33 cellular contexts compared by ENCODE assay signal in genomic region chr1:100019220-100019619, GRCh38. TPM values are rescaled to one million over a fixed set of nuclear protein-coding genes. Genes with fewer than 3 reads are reported as not detected.
DNase-seq lines count a peak whose midpoint lies in the region; ATAC-seq, FAIRE-seq and TF ChIP-seq lines count a peak whose summit lies in the region.
"Had no signal": no experiment of that assay in that cellular context is flagged by ENCODE, and none has a peak within 500 bp of the region (broad histone marks: within the 10 kb centered on the region; RNA-seq: fewer than 3 reads in every experiment).

No MANE protein-coding gene starts in this region.

- TF ChIP-seq POLR2A in GM12878 (IDR thresholded peaks at IDR 0.05; ENCODE audit: low read depth, low read length) = no peak
- no peak for TF ChIP-seq POLR2A in K562 (conservative IDR thresholded peaks at IDR 0.05)

- H3K9me3 ChIP-seq in HEK293 (ENCODE audit: control insufficient read depth, insufficient read depth, low read depth, low read length) (no peaks in the 10 kb centered on the region), GM12878 (replicated peaks; ENCODE audit: control insufficient read depth, insufficient read depth, low read length) (no peaks in the 10 kb centered on the region), K562 (replicated peaks; ENCODE audit: control insufficient read depth, insufficient read depth, low read depth, low read length) (no peaks in the 10 kb centered on the region)
- H3K9me3 ChIP-seq: A549; BE2C; BLaER1; BLaER1 treated with 17β-estradiol and CSF1 and Interleukin-3, amounts not matched to agents 10 nM and 100 nM; Caco-2 had no signal

- ATAC-seq in GM12878 (no peak), K562 (no peak), esophagus mucosa (no peak)
- ATAC-seq: A549; CD8-positive, alpha-beta T cell had no signal

- H3K79me2 ChIP-seq in GM12878 (ENCODE audit: control insufficient read depth, insufficient read depth, low read length) (no peaks in the 10 kb centered on the region), K562 (ENCODE audit: control insufficient read depth, insufficient read depth, low read length) (no peaks in the 10 kb centered on the region)

- H3K4me2 ChIP-seq in GM12878 (ENCODE audit: control insufficient read depth, insufficient read depth) = no peak overlapping the region
- no peak overlapping the region for H3K4me2 ChIP-seq in K562 (ENCODE audit: insufficient read depth, low read length)
- H3K4me2 ChIP-seq: A549; BLaER1; BLaER1 treated with 17β-estradiol and CSF1 and Interleukin-3, amounts not matched to agents 10 nM and 100 nM had no signal

- POLR2A ChIA-PET in HEK293 (lab: Yijun Ruan, JAX) (no interaction called here), GM12878 (lab: Charles Lee) (interaction anchor here (0.7 kb wide), 1 partner anchor 49 kb away, joined by 3 read pairs; the partner anchor contains the start of gene SLC35A3), K562 (lab: Yijun Ruan, JAX) (interaction anchor here (0.6 to 1.6 kb wide), 2 partner anchors 9 to 52 kb away, joined by 3 read pairs; no protein-coding TSS in a partner anchor)

- SMC1A ChIA-PET in GM12878 (lab: Charles Lee; ENCODE audit: uncharacterized antibody, unreplicated experiment) = no interaction called here

- intact Hi-C loops in GM12878 (cut with micrococcal nuclease; ENCODE audit: unreplicated experiment) (no loop called here), K562 (cut with micrococcal nuclease) (no loop called here)

- no peaks in the 10 kb centered on the region for H4K20me1 ChIP-seq in GM12878 (ENCODE audit: control insufficient read depth, insufficient read depth)
- no peaks in the 10 kb centered on the region for H4K20me1 ChIP-seq in K562 (replicated peaks; ENCODE audit: control insufficient read depth, insufficient read depth, low read length)
- H4K20me1 ChIP-seq: BLaER1; BLaER1 treated with 17β-estradiol and CSF1 and Interleukin-3, amounts not matched to agents 10 nM and 100 nM had no signal

- TF ChIP-seq CTCF in HEK293 (tag by site-specific recombination; IDR thresholded peaks at IDR 0.05) = no peak
- TF ChIP-seq CTCF in GM12878 (IDR thresholded peaks at IDR 0.05 in 2 of 3, conservative IDR thresholded peaks at IDR 0.05 in 1 of 3; ENCODE audit: control insufficient read depth in 2 of 3, extremely low read depth in 1 of 3, insufficient read depth in 1 of 3, low read depth in 3 of 3, low read length in 3 of 3) = no peak
- TF ChIP-seq CTCF in K562 (IDR thresholded peaks at IDR 0.05 in 2 of 3, conservative IDR thresholded peaks at IDR 0.05 in 1 of 3; ENCODE audit: insufficient read depth in 2 of 3, low read depth in 1 of 3, low read length in 3 of 3) = no peak

- H3K4me1 ChIP-seq in HEK293 (ENCODE audit: control insufficient read depth, insufficient read depth, low read length) (no peaks in the 10 kb centered on the region), GM12878 (ENCODE audit: control insufficient read depth, insufficient read depth, low read length) (no peaks in the 10 kb centered on the region), K562 (replicated peaks in 1 of 2; ENCODE audit: control insufficient read depth in 2 of 2, insufficient read depth in 2 of 2, low read length in 2 of 2) (no peaks in the 10 kb centered on the region)
- H3K4me1 ChIP-seq: A549; BLaER1; BLaER1 treated with 17β-estradiol and CSF1 and Interleukin-3, amounts not matched to agents 10 nM and 100 nM; Caco-2 had no signal

- H3K4me3 ChIP-seq in HEK293 (ENCODE audit: low read depth, low read length) (no peak overlapping the region), GM12878 (no peak overlapping the region), K562 (no peak overlapping the region)
- H3K4me3 ChIP-seq: A549; BLaER1; BLaER1 treated with 17β-estradiol and CSF1 and Interleukin-3, amounts not matched to agents 10 nM and 100 nM had no signal

- CTCF ChIA-PET in HEK293 (lab: Yijun Ruan, JAX) = interaction anchor here (0.8 kb wide), 1 partner anchor 372 kb away, joined by 5 read pairs; no protein-coding TSS in a partner anchor
- CTCF ChIA-PET in GM12878 (lab: Yijun Ruan, JAX) = no interaction called here
- CTCF ChIA-PET in K562 (lab: Yijun Ruan, JAX; ENCODE audit: low intra/inter-chr PET ratio) = no interaction called here

- RAD21 ChIA-PET in GM12878 (lab: Charles Lee; ENCODE audit: unreplicated experiment) = no interaction called here

- no peak for FAIRE-seq in GM12878 (lab: Jason Lieb, UNC)
- FAIRE-seq in K562 (lab: Jason Lieb, UNC) = no peak
- FAIRE-seq: A204.1, A549, D721Med had no signal

- TF ChIP-seq EP300 in GM12878 (IDR thresholded peaks at IDR 0.05; ENCODE audit: borderline replicate concordance in 1 of 2, control insufficient read depth in 1 of 2, low read depth in 2 of 2, low read length in 2 of 2) = no peak
- no peak for TF ChIP-seq EP300 in K562 (IDR thresholded peaks at IDR 0.05; ENCODE audit: low read length)

- 100% methylated on average over 1 of the region's 1 CpG for WGBS in GM12878 (ENCODE audit: insufficient coverage, insufficient replicate concordance, low lambda C conversion rate, missing lambda C conversion rate)
- 28% methylated on average over 1 of the region's 1 CpG for WGBS in K562 (ENCODE audit: insufficient coverage, low coverage, missing lambda C conversion rate)

- H3K9ac ChIP-seq in GM12878 (ENCODE audit: control insufficient read depth, insufficient read depth, low read length) (no peak overlapping the region), K562 (ENCODE audit: insufficient read depth in 1 of 2, low read depth in 2 of 2, low read length in 2 of 2) (no peak overlapping the region)
- H3K9ac ChIP-seq: BLaER1; BLaER1 treated with 17β-estradiol and CSF1 and Interleukin-3, amounts not matched to agents 10 nM and 100 nM had no signal

- H3K27me3 ChIP-seq in GM12878 (replicated peaks in 1 of 2; ENCODE audit: control insufficient read depth in 2 of 2, insufficient read depth in 2 of 2, low read length in 1 of 2) = no peaks in the 10 kb centered on the region
- no peaks in the 10 kb centered on the region for H3K27me3 ChIP-seq in K562 (ENCODE audit: control insufficient read depth in 2 of 2, insufficient read depth in 2 of 2, low read length in 2 of 2)
- H3K27me3 ChIP-seq: BE2C; BLaER1; BLaER1 treated with 17β-estradiol and CSF1 and Interleukin-3, amounts not matched to agents 10 nM and 100 nM had no signal

- H3K36me3 ChIP-seq in HEK293 (ENCODE audit: control insufficient read depth in 2 of 2, insufficient read depth in 1 of 2, low read length in 2 of 2) = peaks cover 0 to 3% of the 10 kb centered on the region in 2 experiments; a peak in 2 of 3 replicates
- peaks cover 0 to 2% of the 10 kb centered on the region in 2 experiments; a peak in 2 of 4 replicates for H3K36me3 ChIP-seq in GM12878 (ENCODE audit: control insufficient read depth in 2 of 2, insufficient read depth in 2 of 2, low read length in 1 of 2)
- peaks cover 6% of the 10 kb centered on the region; the same call in 2 of the 3 replicates for H3K36me3 ChIP-seq in K562 (ENCODE audit: control insufficient read depth, insufficient read depth, low read length)
- H3K36me3 ChIP-seq: BE2C had no signal

- no peak for TF ChIP-seq RAD21 in GM12878 (IDR thresholded peaks at IDR 0.05; ENCODE audit: insufficient read depth, low read depth, low read length)
- no peak for TF ChIP-seq RAD21 in K562 (CRISPR knock-in tag; conservative IDR thresholded peaks at IDR 0.05 in 1 of 2, IDR thresholded peaks at IDR 0.05 in 1 of 2)

- BruUV-seq in GM12878 (replicated peaks; lab: Mats Ljungman, UMichigan) = no TSS peak
- BruUV-seq in K562 (replicated peaks; lab: Mats Ljungman, UMichigan) = no TSS peak

- H3K9me1 ChIP-seq in K562 (ENCODE audit: control insufficient read depth, insufficient read depth, low read length) = no peaks in the 10 kb centered on the region

- in situ Hi-C loops in GM12878 (cut with MboI) (no loop called here), K562 (cut with MboI) (no loop called here)

- H2AFZ ChIP-seq in GM12878 (ENCODE audit: control insufficient read depth, low read depth, low read length) = no peak overlapping the region
- H2AFZ ChIP-seq in K562 (ENCODE audit: low read depth, low read length) = no peak overlapping the region

- H3K27ac ChIP-seq in HEK293 (ENCODE audit: extremely low read depth, low read depth, low read length) = no peak overlapping the region
- H3K27ac ChIP-seq in GM12878 (ENCODE audit: control insufficient read depth, insufficient read depth) = no peak overlapping the region
- H3K27ac ChIP-seq in K562 (ENCODE audit: extremely low read depth, low read depth, low read length) = no peak overlapping the region
- H3K27ac ChIP-seq: 22Rv1; A549; BLaER1; BLaER1 treated with 17β-estradiol and CSF1 and Interleukin-3, amounts not matched to agents 10 nM and 100 nM; C4-2B had no signal

- DNase-seq in GM12878 (ENCODE audit: low read depth, low spot score) (no peak), K562 (ENCODE audit: extremely low read depth in 1 of 4, low spot score in 3 of 4) (no peak), SW480 (ENCODE audit: low spot score) (no peak)
- no peak for DNase-seq in activated CD4-positive, alpha-beta T cell treated with anti-CD3 and anti-CD28 coated beads, Interleukin-2, amount 50 U/mL, for 48 hours
- DNase-seq: 8988T; ACHN; AML-193; BE2C; C1 segment of cervical spinal cord; Caco-2; Calu3; CD4-positive, alpha-beta memory T cell; CD4-positive, alpha-beta T cell; CD4-positive, CD25-positive, alpha-beta regulatory T cell; CD8-positive, alpha-beta memory T cell; CD8-positive, alpha-beta T cell; COR-L47; DMS 273 treated with DMSO at 0.1 percent for 48 hours; DMS153; DMS53; DMS79; DMS79 treated with DMSO at 0.1 percent for 48 hours; DND-41; EL had no signal

RNA-seq across cellular contexts. Expression of gene SLC35A3, which starts 49.4 kb away (rescaled TPM):
- total RNA-seq in GM12878 (2013; cell fraction: nucleolus; rRNA removed) = 69.9 and 77.4 TPM in 2 replicates
- total RNA-seq in GM12878 (2014; rRNA removed) (24.3 and 25.7 TPM in 2 replicates), GM12878 (2014; rRNA removed; fragmentation: Illumina TruSeq; extraction: Trizol) (16.1 and 16.4 TPM in 2 replicates), GM12878 (2021) (10.7 and 11.8 TPM in 2 replicates), K562 (2014; rRNA removed) (10.6 and 20.2 TPM in 2 replicates), K562 (2014; rRNA removed; fragmentation: Illumina TruSeq; extraction: Trizol) (20.5 and 24.1 TPM in 2 replicates), K562 (2015; rRNA removed; fragmentation: Illumina TruSeq; extraction: Trizol) (14.6 and 16.1 TPM in 2 replicates), K562 (2021) (12.9 and 13.2 TPM in 2 replicates), esophagus mucosa (21.9 TPM)
- polyA plus RNA-seq in GM12878 (2011; ENCODE audit: low read depth) = 5.7 TPM
- polyA plus RNA-seq in GM12878 (2011; rRNA removed) (20.3 and 42.3 TPM in 2 replicates), GM12878 (2014; fragmentation: Illumina TruSeq; extraction: Trizol) (11.7 and 17.3 TPM in 2 replicates), GM12878 (2014; fragmentation: Nextera tagmentation; extraction: Ambion mirVana) (1 to 10 TPM; 3.6 to 4.9 TPM), GM12878 (2014; rRNA removed) (13.4 and 14.7 TPM in 2 replicates), GM12878 (2016; fragmentation: Nextera tagmentation; extraction: Ambion mirVana) (10 to 100 TPM; 17.0 to 20.4 TPM), K562 (2011; rRNA removed) (13.3 and 21.7 TPM in 2 replicates), K562 (2014; fragmentation: Illumina TruSeq; extraction: Trizol) (8.8 and 10.9 TPM in 2 replicates), K562 (2014; fragmentation: Nextera tagmentation; extraction: Ambion mirVana) (1 to 10 TPM; 3.5 to 3.7 TPM), K562 (2014; rRNA removed) (11.7 and 14.0 TPM in 2 replicates)
- 7.7 and 7.8 TPM in 2 replicates for polyA plus RNA-seq in GM12878 (2011; cell fraction: cytosol; rRNA removed)
- polyA plus RNA-seq in GM12878 (2011; cell fraction: nucleus; rRNA removed) = 11.8 and 16.0 TPM in 2 replicates
- 10.5 and 10.7 TPM in 2 replicates for polyA plus RNA-seq in GM12878 (2012)
- 9.3 and 10.6 TPM in 2 replicates for polyA minus RNA-seq in GM12878 (2011; rRNA and poly(A)+ RNA removed)
- 3.6 and 5.3 TPM in 2 replicates for polyA minus RNA-seq in GM12878 (2011; cell fraction: cytosol; rRNA and poly(A)+ RNA removed)
- polyA minus RNA-seq in GM12878 (2011; cell fraction: nucleus; rRNA and poly(A)+ RNA removed) = 11.7 and 20.9 TPM in 2 replicates
- total RNA-seq in K562 (2011; cell fraction: chromatin; rRNA removed; ENCODE audit: low replicate concordance) = 19.7 and 45.4 TPM in 2 replicates
- total RNA-seq in K562 (2011; cell fraction: nucleolus; rRNA removed) = 10.5 and 11.8 TPM in 2 replicates
- 29.5 and 65.9 TPM in 2 replicates for total RNA-seq in K562 (2011; cell fraction: nucleoplasm; rRNA removed)
- 3.8 and 6.1 TPM in 2 replicates for polyA plus RNA-seq in K562 (2011; cell fraction: cytosol; rRNA removed)
- polyA plus RNA-seq in K562 (2011; cell fraction: nucleus; rRNA removed) = 8.4 and 10.2 TPM in 2 replicates
- 10.3 and 11.7 TPM in 2 replicates for polyA plus RNA-seq in K562 (2012)
- polyA minus RNA-seq in K562 (2011; rRNA and poly(A)+ RNA removed) = 13.7 and 17.2 TPM in 2 replicates
- 4.8 and 5.4 TPM in 2 replicates for polyA minus RNA-seq in K562 (2011; cell fraction: cytosol; rRNA and poly(A)+ RNA removed)
- polyA minus RNA-seq in K562 (2011; cell fraction: nucleus; rRNA and poly(A)+ RNA removed) = 11.8 and 15.4 TPM in 2 replicates

Comparison
In these comparisons a context has a peak if more than half of its experiments do, and no peak if none do; other contexts are left out.
1. Of the 44 proteins assayed by ChIP-seq in both K562 and HEK293: peak only in K562: none; only in HEK293: none; in both: ZNF24; in neither: 43.